In genomic region chr19:55418185-55418584, GRCh38 we compare ENCODE assay signal across 1 cellular context.
TF ChIP-seq lines count a peak whose summit lies in the region.

No MANE protein-coding gene starts in this region.

TF ChIP-seq in GM12878, 131 proteins besides CTCF, POLR2A, EP300 and RAD21:
- TF ChIP-seq BHLHE40 (IDR thresholded peaks at IDR 0.05; ENCODE audit: borderline replicate concordance in 1 of 2, low read depth in 2 of 2, low read length in 1 of 2), result 0 out of 4 replicates have a peak, but pooled peaks of 1 of the 2 experiments have one; percentile 19
- TF ChIP-seq SP1 (IDR thresholded peaks at IDR 0.05; ENCODE audit: low read depth, low read length), result no peak
- TF ChIP-seq SREBF2 (IDR thresholded peaks at IDR 0.05; ENCODE audit: low read length), result no peak
- 0 out of 3 replicates have a peak, but pooled peaks have one; percentile 10 for TF ChIP-seq POU2F2 (IDR thresholded peaks at IDR 0.05; ENCODE audit: borderline replicate concordance, low read depth, low read length)
- TF ChIP-seq YY1 (IDR thresholded peaks at IDR 0.05; ENCODE audit: low read depth, low read length), result 0 out of 2 replicates have a peak, but pooled peaks have one; percentile 41
- no peak for TF ChIP-seq ZNF274 (IDR thresholded peaks at IDR 0.05; ENCODE audit: insufficient read depth, insufficient read length)
- TF ChIP-seq E2F4 (IDR thresholded peaks at IDR 0.05; ENCODE audit: low read depth, low read length), result no peak
- no peak for TF ChIP-seq SMAD1 (IDR thresholded peaks at IDR 0.05; ENCODE audit: low read depth, partially characterized antibody)
- TF ChIP-seq IRF5 (IDR thresholded peaks at IDR 0.05; ENCODE audit: borderline replicate concordance), result no peak
- TF ChIP-seq SMC3 (IDR thresholded peaks at IDR 0.05; ENCODE audit: borderline replicate concordance, low read length), result peak; percentile 89
- no peak for TF ChIP-seq FOS (IDR thresholded peaks at IDR 0.05; ENCODE audit: borderline replicate concordance, extremely low read depth, insufficient read length)
- no peak for TF ChIP-seq BACH1 (IDR thresholded peaks at IDR 0.05; ENCODE audit: borderline replicate concordance)
- TF ChIP-seq SUZ12 (IDR thresholded peaks at IDR 0.05; ENCODE audit: unreplicated experiment), result no peak
- no peak for TF ChIP-seq PRDM15 (CRISPR knock-in tag; IDR thresholded peaks at IDR 0.05)
- TF ChIP-seq IKZF1 (conservative IDR thresholded peaks at IDR 0.05), result 0 out of 2 replicates have a peak, but pooled peaks have one; percentile 26
- TF ChIP-seq CEBPZ (IDR thresholded peaks at IDR 0.05; ENCODE audit: low read depth, low read length), result no peak
